11 cellular contexts compared by ENCODE assay signal in genomic region chr20:8144282-8145245, GRCh38. TPM values are rescaled to one million over a fixed set of nuclear protein-coding genes. Genes with fewer than 3 reads are reported as not detected.
DNase-seq lines count a peak whose midpoint lies in the region; ATAC-seq and TF ChIP-seq lines count a peak whose summit lies in the region.
"Had no signal": no experiment of that assay in that cellular context is flagged by ENCODE, and none has a peak within 500 bp of the region (broad histone marks: within the 10 kb centered on the region; RNA-seq: fewer than 3 reads in every experiment).

No MANE protein-coding gene starts in this region.

- DNase-seq in GDM1 (lab: John Stamatoyannopoulos, UW) (peak; percentile 2), MG63 (peak; percentile 90), natural killer cell (no peak), DMS114 treated with DMSO at 0.1 percent for 48 hours (lab: John Stamatoyannopoulos, UW; ENCODE audit: unreplicated experiment) (no peak)
- no peak for DNase-seq in central memory CD8-positive, alpha-beta T cell (ENCODE audit: low spot score in 2 of 2)
- DNase-seq: activated naive CD4-positive, alpha-beta T cell treated with anti-CD3 and anti-CD28 coated beads, Interleukin-2, amount 10 ng/mL, durations not matched to agents 7 days and 5 days; NCI-H1417 treated with DMSO at 0.1 percent for 48 hours had no signal

- ATAC-seq in central memory CD8-positive, alpha-beta T cell (replicated peaks; ENCODE audit: extremely low read depth, poor library complexity, severe bottlenecking) = peak; percentile 67
- peak; percentile 62 to 72 (median 66) for ATAC-seq in natural killer cell
- ATAC-seq in GM21381 (IDR thresholded peaks at IDR 0.05; ENCODE audit: unreplicated experiment) = no peak
- ATAC-seq in HG03196 (IDR thresholded peaks at IDR 0.05; ENCODE audit: unreplicated experiment) = no peak
- no peak for ATAC-seq in HG02973 (IDR thresholded peaks at IDR 0.05; ENCODE audit: unreplicated experiment)

- no peaks in the 10 kb centered on the region for H3K9me3 ChIP-seq in MG63
- H3K9me3 ChIP-seq: neutrophil had no signal

- H3K36me3 ChIP-seq in MG63 = no peaks in the 10 kb centered on the region
- H3K36me3 ChIP-seq: neutrophil had no signal

- peaks cover 47% of the 10 kb centered on the region for H3K4me1 Mint-ChIP-seq in central memory CD8-positive, alpha-beta T cell
- H3K4me1 Mint-ChIP-seq in natural killer cell = peaks cover 68 to 72% of the 10 kb centered on the region in 2 donors

- peaks cover 3% of the 10 kb centered on the region for H3K36me3 Mint-ChIP-seq in central memory CD8-positive, alpha-beta T cell (ENCODE audit: insufficient read depth)
- H3K36me3 Mint-ChIP-seq in natural killer cell = no peaks in the 10 kb centered on the region
- H3K36me3 Mint-ChIP-seq: activated naive CD4-positive, alpha-beta T cell treated with anti-CD3 and anti-CD28 coated beads, Interleukin-2, amount 10 ng/mL, durations not matched to agents 7 days and 5 days had no signal

- H3K27me3 ChIP-seq in MG63 = no peaks in the 10 kb centered on the region

- H3K9me3 Mint-ChIP-seq in central memory CD8-positive, alpha-beta T cell = no peaks in the 10 kb centered on the region
- H3K9me3 Mint-ChIP-seq in natural killer cell = no peaks in the 10 kb centered on the region
- H3K9me3 Mint-ChIP-seq: activated naive CD4-positive, alpha-beta T cell treated with anti-CD3 and anti-CD28 coated beads, Interleukin-2, amount 10 ng/mL, durations not matched to agents 7 days and 5 days had no signal

- no peak overlapping the region for H3K4me3 ChIP-seq in MG63

- peak overlapping the region; percentile 52 for H3K4me3 Mint-ChIP-seq in central memory CD8-positive, alpha-beta T cell
- H3K4me3 Mint-ChIP-seq in natural killer cell = peak overlapping the region; percentile 77
- H3K4me3 Mint-ChIP-seq: activated naive CD4-positive, alpha-beta T cell treated with anti-CD3 and anti-CD28 coated beads, Interleukin-2, amount 10 ng/mL, durations not matched to agents 7 days and 5 days had no signal

- H3K27me3 Mint-ChIP-seq in central memory CD8-positive, alpha-beta T cell = no peaks in the 10 kb centered on the region
- no peaks in the 10 kb centered on the region for H3K27me3 Mint-ChIP-seq in natural killer cell (ENCODE audit: low read depth in 2 of 2)
- H3K27me3 Mint-ChIP-seq: activated naive CD4-positive, alpha-beta T cell treated with anti-CD3 and anti-CD28 coated beads, Interleukin-2, amount 10 ng/mL, durations not matched to agents 7 days and 5 days had no signal

- TF ChIP-seq CTCF in natural killer cell (IDR thresholded peaks at IDR 0.05) = no peak

- intact Hi-C loops in natural killer cell (cut with micrococcal nuclease) = no loop called here

- peak overlapping the region; percentile 58 for H3K27ac Mint-ChIP-seq in central memory CD8-positive, alpha-beta T cell (ENCODE audit: low read depth)
- H3K27ac Mint-ChIP-seq in natural killer cell = peak overlapping the region; percentile 76 to 83
- H3K27ac Mint-ChIP-seq: activated naive CD4-positive, alpha-beta T cell treated with anti-CD3 and anti-CD28 coated beads, Interleukin-2, amount 10 ng/mL, durations not matched to agents 7 days and 5 days had no signal

RNA-seq across cellular contexts. Expression of gene PLCB1, which starts 12.5 kb away (rescaled TPM):
- total RNA-seq in MG63 (2014; rRNA removed; shearing (Covaris generic); ENCODE audit: low replicate concordance) = 11.8 and 16.0 TPM in 2 replicates
- total RNA-seq in natural killer cell = 10 to 100 TPM; 48.7 to 66.2 (median 57.7) TPM

Comparison
In these comparisons a context has a peak if more than half of its experiments do, and no peak if none do; other contexts are left out.
1. DNase-seq: peak in GDM1 (single experiment) and MG63 (single experiment); none in central memory CD8-positive, alpha-beta T cell (0 of 2), natural killer cell (single experiment) and DMS114 treated with DMSO at 0.1 percent for 48 hours (single experiment).
2. ATAC-seq: peak in central memory CD8-positive, alpha-beta T cell (single experiment) and natural killer cell (3 of 3); none in GM21381 (single experiment), HG03196 (single experiment) and HG02973 (single experiment).